In the genomic region with DNA sequence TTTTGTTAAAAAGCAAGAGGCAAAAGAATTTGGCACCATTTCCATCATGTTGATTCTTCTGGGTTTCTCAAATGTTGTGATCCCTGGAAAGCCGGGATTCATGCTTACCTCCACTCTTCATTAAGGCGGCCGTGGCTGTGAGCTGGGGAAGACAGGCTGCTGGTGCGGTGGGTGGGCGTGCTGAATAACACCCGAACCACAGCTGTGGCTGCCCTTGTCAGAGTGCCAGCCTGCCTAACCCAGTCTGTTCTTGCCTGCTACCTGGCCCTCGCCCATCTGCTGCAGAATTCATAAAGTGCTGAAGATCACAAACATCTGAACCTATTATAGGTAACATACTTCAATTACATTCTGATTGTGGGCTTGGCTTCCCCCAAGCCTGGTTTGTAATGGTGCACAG, we compare ENCODE assay signal across 1 cellular context.
TF ChIP-seq lines count a peak whose summit lies in the region.

No MANE protein-coding gene starts in this region.

TF ChIP-seq in GM12878, 131 proteins besides CTCF, POLR2A, EP300 and RAD21:
- TF ChIP-seq RB1 (IDR thresholded peaks at IDR 0.05; ENCODE audit: borderline replicate concordance) (no peak), BMI1 (IDR thresholded peaks at IDR 0.05; ENCODE audit: borderline replicate concordance) (no peak), FOXM1 (IDR thresholded peaks at IDR 0.05; ENCODE audit: low read depth, low read length) (no peak), WRNIP1 (IDR thresholded peaks at IDR 0.05; ENCODE audit: borderline replicate concordance, low read depth, low read length) (no peak), TCF7 (IDR thresholded peaks at IDR 0.05; ENCODE audit: borderline replicate concordance) (no peak), CEBPB (IDR thresholded peaks at IDR 0.05; ENCODE audit: borderline replicate concordance in 1 of 2, low read depth in 2 of 2, low read length in 2 of 2) (no peak), IRF5 (IDR thresholded peaks at IDR 0.05; ENCODE audit: borderline replicate concordance) (no peak), CREM (IDR thresholded peaks at IDR 0.05; ENCODE audit: low read depth) (no peak), STAT1 (conservative IDR thresholded peaks at IDR 0.05) (no peak), E4F1 (IDR thresholded peaks at IDR 0.05; ENCODE audit: borderline replicate concordance, partially characterized antibody) (no peak)
- TF ChIP-seq, protein P1, sequence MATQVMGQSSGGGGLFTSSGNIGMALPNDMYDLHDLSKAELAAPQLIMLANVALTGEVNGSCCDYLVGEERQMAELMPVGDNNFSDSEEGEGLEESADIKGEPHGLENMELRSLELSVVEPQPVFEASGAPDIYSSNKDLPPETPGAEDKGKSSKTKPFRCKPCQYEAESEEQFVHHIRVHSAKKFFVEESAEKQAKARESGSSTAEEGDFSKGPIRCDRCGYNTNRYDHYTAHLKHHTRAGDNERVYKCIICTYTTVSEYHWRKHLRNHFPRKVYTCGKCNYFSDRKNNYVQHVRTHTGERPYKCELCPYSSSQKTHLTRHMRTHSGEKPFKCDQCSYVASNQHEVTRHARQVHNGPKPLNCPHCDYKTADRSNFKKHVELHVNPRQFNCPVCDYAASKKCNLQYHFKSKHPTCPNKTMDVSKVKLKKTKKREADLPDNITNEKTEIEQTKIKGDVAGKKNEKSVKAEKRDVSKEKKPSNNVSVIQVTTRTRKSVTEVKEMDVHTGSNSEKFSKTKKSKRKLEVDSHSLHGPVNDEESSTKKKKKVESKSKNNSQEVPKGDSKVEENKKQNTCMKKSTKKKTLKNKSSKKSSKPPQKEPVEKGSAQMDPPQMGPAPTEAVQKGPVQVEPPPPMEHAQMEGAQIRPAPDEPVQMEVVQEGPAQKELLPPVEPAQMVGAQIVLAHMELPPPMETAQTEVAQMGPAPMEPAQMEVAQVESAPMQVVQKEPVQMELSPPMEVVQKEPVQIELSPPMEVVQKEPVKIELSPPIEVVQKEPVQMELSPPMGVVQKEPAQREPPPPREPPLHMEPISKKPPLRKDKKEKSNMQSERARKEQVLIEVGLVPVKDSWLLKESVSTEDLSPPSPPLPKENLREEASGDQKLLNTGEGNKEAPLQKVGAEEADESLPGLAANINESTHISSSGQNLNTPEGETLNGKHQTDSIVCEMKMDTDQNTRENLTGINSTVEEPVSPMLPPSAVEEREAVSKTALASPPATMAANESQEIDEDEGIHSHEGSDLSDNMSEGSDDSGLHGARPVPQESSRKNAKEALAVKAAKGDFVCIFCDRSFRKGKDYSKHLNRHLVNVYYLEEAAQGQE (IDR thresholded peaks at IDR 0.05; ENCODE audit: low read depth, low read length), result no peak
